ENCODE assay signal across 12 cellular contexts in the genomic region with DNA sequence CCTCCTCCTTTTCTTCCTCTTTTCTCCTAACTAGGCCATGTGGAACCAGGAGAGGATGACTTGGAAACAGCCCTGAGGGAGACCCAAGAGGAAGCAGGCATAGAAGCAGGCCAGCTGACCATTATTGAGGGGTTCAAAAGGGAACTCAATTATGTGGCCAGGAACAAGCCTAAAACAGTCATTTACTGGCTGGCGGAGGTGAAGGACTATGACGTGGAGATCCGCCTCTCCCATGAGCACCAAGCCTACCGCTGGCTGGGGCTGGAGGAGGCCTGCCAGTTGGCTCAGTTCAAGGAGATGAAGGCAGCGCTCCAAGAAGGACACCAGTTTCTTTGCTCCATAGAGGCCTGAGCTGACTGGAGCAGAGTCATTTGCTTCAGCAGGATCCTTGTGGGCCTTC. TPM values are rescaled to one million over a fixed set of nuclear protein-coding genes. Genes with fewer than 3 reads are reported as not detected.
DNase-seq lines count a peak whose midpoint lies in the region; ATAC-seq, FAIRE-seq and TF ChIP-seq lines count a peak whose summit lies in the region.
"Had no signal": no experiment of that assay in that cellular context is flagged by ENCODE, and none has a peak within 500 bp of the region (broad histone marks: within the 10 kb centered on the region; RNA-seq: fewer than 3 reads in every experiment).

No MANE protein-coding gene starts in this region.

- no peak overlapping the region for H4K5ac ChIP-seq in H9 (ENCODE audit: insufficient read length, low read depth, low read length)

- H2BK5ac ChIP-seq in H9 (ENCODE audit: insufficient read length, low read length): no peak overlapping the region

- DNase-seq in H9 (no peak), dorsolateral prefrontal cortex (peak in 6 of 10 donors; percentile 30 to 66 (median 58)), HepG2 (ENCODE audit: low spot score) (no peak), gastrocnemius medialis (peak; percentile 48 to 90), urothelium cell line (ENCODE audit: low spot score) (no peak), GOT3 (lab: John Stamatoyannopoulos, UW) (no peak), T1000 (lab: John Stamatoyannopoulos, UW) (no peak)
- DNase-seq in stimulated activated naive CD8-positive, alpha-beta T cell treated with anti-CD3 and anti-CD28 coated beads, Interleukin-15, Interleukin-2, amounts not matched to agents 100 U/mL and 50 U/mL, for 24 hours: no peak
- DNase-seq: SIG-M5 had no signal

- H4K8ac ChIP-seq in H9 (replicated peaks; ENCODE audit: insufficient read length, low read depth, low read length): no peak overlapping the region

- no peak overlapping the region for H4K91ac ChIP-seq in H9 (ENCODE audit: insufficient read length, low read depth, low read length)

- intact Hi-C loops in dorsolateral prefrontal cortex (cut with DNase I) (no loop called here), HepG2 (cut with micrococcal nuclease; ENCODE audit: unreplicated experiment) (no loop called here), gastrocnemius medialis (cut with DNase I; ENCODE audit: low total_unique reads) (loop anchor here (2.0 kb wide), 1 partner anchor 32 kb away; no protein-coding TSS in a partner anchor)

- H3K9me3 ChIP-seq in H9 (ENCODE audit: control insufficient read depth, low read depth, low read length): no peaks in the 10 kb centered on the region
- no peaks in the 10 kb centered on the region for H3K9me3 ChIP-seq in HepG2 (ENCODE audit: low read length)
- no peaks in the 10 kb centered on the region for H3K9me3 ChIP-seq in gastrocnemius medialis

- no peak for ATAC-seq in HepG2
- ATAC-seq in gastrocnemius medialis: peak; percentile 69 to 81
- ATAC-seq in stimulated activated naive CD8-positive, alpha-beta T cell treated with anti-CD3 and anti-CD28 coated beads, Interleukin-15, Interleukin-2, amounts not matched to agents 100 U/mL and 50 U/mL, for 24 hours: no peak

- no peak for TF ChIP-seq RAD21 in HepG2 (CRISPR knock-in tag; IDR thresholded peaks at IDR 0.05)

- no peak overlapping the region for H2BK15ac ChIP-seq in H9 (ENCODE audit: low read depth, low read length)

- H3K36me3 ChIP-seq in HepG2 (replicated peaks in 1 of 2; ENCODE audit: control insufficient read depth in 1 of 2, insufficient read depth in 2 of 2, low read length in 2 of 2) (peaks cover 15 to 16% of the 10 kb centered on the region in 2 experiments), gastrocnemius medialis (peaks cover 0 to 7% of the 10 kb centered on the region in 2 donors)

- H3K27ac ChIP-seq in H9 (ENCODE audit: insufficient read length, low read depth, low read length): no peak overlapping the region
- peak overlapping the region in 47 of 59 donors; percentile 0 to 77 (median 51) for H3K27ac ChIP-seq in dorsolateral prefrontal cortex
- H3K27ac ChIP-seq in HepG2 (ENCODE audit: extremely low read length, insufficient read depth, low read length): peak overlapping the region; percentile 47
- H3K27ac ChIP-seq in gastrocnemius medialis: peak overlapping the region; percentile 71 to 93 (median 80)

- in situ Hi-C loops in HepG2 (cut with HindIII; ENCODE audit: extremely low pct_ligation_motif_present, low pct_unique_long_range_greater_than_20kb): no loop called here
- in situ Hi-C loops in gastrocnemius medialis (cut with MboI; ENCODE audit: low sequenced_read_pairs in 4 of 4): no loop called here

- H3K4me3 ChIP-seq in dorsolateral prefrontal cortex (no peak overlapping the region), HepG2 (replicated peaks in 1 of 3; ENCODE audit: insufficient read depth in 1 of 3, low read depth in 2 of 3, low read length in 3 of 3) (no peak overlapping the region), gastrocnemius medialis (peak overlapping the region in 1 of 4 donors; percentile 6)

- H3K4me3 Mint-ChIP-seq in H9: no peak overlapping the region
- H3K4me3 Mint-ChIP-seq: activated naive CD4-positive, alpha-beta T cell treated with anti-CD3 and anti-CD28 coated beads, Interleukin-2, amount 50 U/mL, for 24 hours had no signal

- no peak overlapping the region for H3K23ac ChIP-seq in H9 (ENCODE audit: insufficient read length, low read depth, low read length)

- H3K56ac ChIP-seq in H9 (ENCODE audit: insufficient read length, low read depth, low read length): no peak overlapping the region

- H3K14ac ChIP-seq in H9 (ENCODE audit: insufficient read depth, low read length): no peak overlapping the region

- H3K79me1 ChIP-seq in H9 (ENCODE audit: insufficient read depth, low read depth, low read length, poor library complexity, severe bottlenecking): no peaks in the 10 kb centered on the region

- H3K79me2 ChIP-seq in H9 (ENCODE audit: insufficient read depth, low read length) (no peaks in the 10 kb centered on the region), HepG2 (ENCODE audit: insufficient read depth, low read length) (no peaks in the 10 kb centered on the region)

- H3K9me3 Mint-ChIP-seq in H9: no peaks in the 10 kb centered on the region
- H3K9me3 Mint-ChIP-seq: activated naive CD4-positive, alpha-beta T cell treated with anti-CD3 and anti-CD28 coated beads, Interleukin-2, amount 50 U/mL, for 24 hours had no signal

- H3K4me1 Mint-ChIP-seq in H9: peaks cover 15 to 20% of the 10 kb centered on the region in 2 experiments
- H3K4me1 Mint-ChIP-seq: activated naive CD4-positive, alpha-beta T cell treated with anti-CD3 and anti-CD28 coated beads, Interleukin-2, amount 50 U/mL, for 24 hours had no signal

- POLR2A ChIA-PET in HepG2 (lab: Yijun Ruan, JAX): interaction anchor here (1.0 to 2.8 kb wide), 3 partner anchors 9 to 37 kb away, joined by 5 to 7 read pairs (median 5); partner anchors contain the start of gene MYORG

- WGBS in H9 (ENCODE audit: extremely low coverage, insufficient read length, low lambda C conversion rate): no CpG with 5 or more reads among the region's 5 CpGs
- WGBS in HepG2 (ENCODE audit: low lambda C conversion rate): 96% methylated on average over 5 of the region's 5 CpGs

- TF ChIP-seq EP300 in HepG2 (IDR thresholded peaks at IDR 0.05; ENCODE audit: low read depth in 2 of 2, low read length in 2 of 2): no peak
- TF ChIP-seq EP300 in HepG2 (CRISPR knock-in tag; IDR thresholded peaks at IDR 0.05; ENCODE audit: borderline replicate concordance): no peak

- no peak overlapping the region for H2AK5ac ChIP-seq in H9 (ENCODE audit: insufficient read length, low read length)

- peak overlapping the region; percentile 12 to 68 (median 15); a peak in 2 of 7 replicates for H3K27ac Mint-ChIP-seq in H9
- H3K27ac Mint-ChIP-seq: activated naive CD4-positive, alpha-beta T cell treated with anti-CD3 and anti-CD28 coated beads, Interleukin-2, amount 50 U/mL, for 24 hours had no signal

- H2BK120ac ChIP-seq in H9 (ENCODE audit: low read depth, low read length, poor library complexity, severe bottlenecking): no peak overlapping the region

- no peak overlapping the region for H2AFZ ChIP-seq in H9 (ENCODE audit: low read length)
- no peak overlapping the region for H2AFZ ChIP-seq in HepG2 (ENCODE audit: low read length)

- peaks cover 1 to 45% (median 32%) of the 10 kb centered on the region in 3 experiments; a peak in 6 of 7 replicates for H3K36me3 Mint-ChIP-seq in H9 (ENCODE audit: insufficient read depth in 1 of 3, low read depth in 3 of 3)

- H4K20me1 ChIP-seq in H9 (ENCODE audit: control insufficient read depth, insufficient read depth, insufficient read length): no peaks in the 10 kb centered on the region
- H4K20me1 ChIP-seq in HepG2 (ENCODE audit: insufficient read depth, low read length): no peaks in the 10 kb centered on the region

- H3T11ph ChIP-seq in H9 (ENCODE audit: low read length): no peak overlapping the region

- no peaks in the 10 kb centered on the region for H3K27me3 Mint-ChIP-seq in H9 (ENCODE audit: low read depth)
- H3K27me3 Mint-ChIP-seq: activated naive CD4-positive, alpha-beta T cell treated with anti-CD3 and anti-CD28 coated beads, Interleukin-2, amount 50 U/mL, for 24 hours had no signal

- H3K27me3 ChIP-seq in H9 (ENCODE audit: insufficient read depth, low read length) (no peaks in the 10 kb centered on the region; the same call in 1 of the 2 replicates), dorsolateral prefrontal cortex (no peaks in the 10 kb centered on the region), HepG2 (ENCODE audit: control insufficient read depth in 1 of 2, insufficient read depth in 2 of 2, low read length in 2 of 2) (no peaks in the 10 kb centered on the region), gastrocnemius medialis (no peaks in the 10 kb centered on the region)

- H3K18ac ChIP-seq in H9 (ENCODE audit: insufficient read length, low read depth, low read length): no peak overlapping the region

- H3K23me2 ChIP-seq in H9 (ENCODE audit: insufficient read length, low read depth, low read length, poor library complexity, severe bottlenecking): no peaks in the 10 kb centered on the region

- CTCF ChIA-PET in HepG2 (lab: Yijun Ruan, JAX; ENCODE audit: low intra/inter-chr PET ratio, low total read pairs): no interaction called here

- no peak for TF ChIP-seq CTCF in H9 (conservative IDR thresholded peaks at IDR 0.05)
- no peak for TF ChIP-seq CTCF in dorsolateral prefrontal cortex (IDR thresholded peaks at IDR 0.05 in 54 of 56, conservative IDR thresholded peaks at IDR 0.05 in 2 of 56; ENCODE audit: low read depth in 1 of 56, partially characterized antibody in 56 of 56)
- no peak for TF ChIP-seq CTCF in HepG2 (CRISPR knock-in tag; IDR thresholded peaks at IDR 0.05)
- no peak for TF ChIP-seq CTCF in gastrocnemius medialis (IDR thresholded peaks at IDR 0.05 in 4 of 5, conservative IDR thresholded peaks at IDR 0.05 in 1 of 5)

- no peak for FAIRE-seq in HepG2 (lab: Jason Lieb, UNC)
- FAIRE-seq in urothelium cell line (lab: Jason Lieb, UNC): no peak
- FAIRE-seq: GM12891, H1 had no signal

- H2BK20ac ChIP-seq in H9 (ENCODE audit: low read depth, low read length, poor library complexity, severe bottlenecking): no peak overlapping the region

- H3K4me1 ChIP-seq in H9 (ENCODE audit: insufficient read depth, low read length): no peaks in the 10 kb centered on the region
- peaks cover 50% of the 10 kb centered on the region for H3K4me1 ChIP-seq in HepG2 (ENCODE audit: insufficient read depth, low read length)
- H3K4me1 ChIP-seq in gastrocnemius medialis: peaks cover 45 to 53% of the 10 kb centered on the region in 2 donors

- no peak overlapping the region for H3K9ac ChIP-seq in H9 (ENCODE audit: extremely low read depth, insufficient read length, low read length)
- no peak overlapping the region for H3K9ac ChIP-seq in HepG2 (ENCODE audit: insufficient read depth, low read depth, low read length)

- no TSS peak for BruUV-seq in HepG2 (replicated peaks; lab: Mats Ljungman, UMichigan)

- TF ChIP-seq POLR2A in HepG2 (IDR thresholded peaks at IDR 0.05; ENCODE audit: insufficient read depth in 1 of 2, low read depth in 2 of 2, low read length in 2 of 2): no peak
- TF ChIP-seq POLR2A in gastrocnemius medialis (IDR thresholded peaks at IDR 0.05): no peak

- no peak overlapping the region for H3K4me2 ChIP-seq in H9 (ENCODE audit: insufficient read depth, insufficient read length, low read length)
- H3K4me2 ChIP-seq in HepG2 (ENCODE audit: low read depth, low read length): no peak overlapping the region

- H2BK12ac ChIP-seq in H9 (ENCODE audit: insufficient read length, low read depth, low read length): no peak overlapping the region

- no peak overlapping the region for H3K4ac ChIP-seq in H9 (ENCODE audit: low read depth, low read length)

RNA-seq across cellular contexts. Expression of gene NUDT2, which starts 13.7 kb away (rescaled TPM):
- total RNA-seq in H9 (2021) (13.5 and 14.1 TPM in 2 replicates), dorsolateral prefrontal cortex (10 to 100 TPM in 119 of 120 experiments, 1 to 10 TPM in 1; 9.9 to 32.0 (median 20.6) TPM), HepG2 (2016; rRNA removed; fragmentation: Illumina TruSeq; extraction: Trizol) (19.9 and 28.0 TPM in 2 replicates), gastrocnemius medialis (10 to 100 TPM in 3 of 4 donors, 1 to 10 TPM in 1; 8.2 to 19.9 (median 16.1) TPM)
- 10.3 and 10.9 TPM in 2 replicates for total RNA-seq in HepG2 (2016; cell fraction: cytosol; rRNA removed; fragmentation: Illumina TruSeq; extraction: Trizol; ENCODE audit: low read depth)
- total RNA-seq in HepG2 (2016; cell fraction: insoluble cytoplasmic fraction; rRNA removed; fragmentation: Illumina TruSeq; extraction: Trizol): 19.3 and 30.3 TPM in 2 replicates
- 15.4 and 16.7 TPM in 2 replicates for total RNA-seq in HepG2 (2016; cell fraction: membrane; rRNA removed; fragmentation: Illumina TruSeq; extraction: Trizol)
- 7.0 and 9.3 TPM in 2 replicates for total RNA-seq in HepG2 (2016; cell fraction: nucleus; rRNA removed; fragmentation: Illumina TruSeq; extraction: Trizol)
- polyA plus RNA-seq in HepG2 (2011; rRNA removed): 19.9 and 24.6 TPM in 2 replicates
- 24.3 and 27.3 TPM in 2 replicates for polyA plus RNA-seq in HepG2 (2011; cell fraction: cytosol; rRNA removed)
- 6.9 and 7.0 TPM in 2 replicates for polyA plus RNA-seq in HepG2 (2011; cell fraction: nucleus; rRNA removed)
- polyA plus RNA-seq in HepG2 (2012): 11.3 and 13.8 TPM in 2 replicates
- polyA plus RNA-seq in HepG2 (2016; cell fraction: cytosol; fragmentation: Illumina TruSeq; extraction: Trizol; ENCODE audit: low read depth): 7.8 and 8.4 TPM in 2 replicates
- polyA plus RNA-seq in HepG2 (2016; cell fraction: insoluble cytoplasmic fraction; fragmentation: Illumina TruSeq; extraction: Trizol; ENCODE audit: low read depth): 22.0 and 27.3 TPM in 2 replicates
- polyA plus RNA-seq in HepG2 (2016; cell fraction: membrane; fragmentation: Illumina TruSeq; extraction: Trizol; ENCODE audit: low read depth): 11.0 and 15.4 TPM in 2 replicates
- 13.5 and 15.5 TPM in 2 replicates for polyA plus RNA-seq in HepG2 (2016; cell fraction: nucleus; fragmentation: Illumina TruSeq; extraction: Trizol; ENCODE audit: insufficient read depth, low read depth)
- 12.3 and 17.3 TPM in 2 replicates for polyA minus RNA-seq in HepG2 (2011; rRNA and poly(A)+ RNA removed; ENCODE audit: low replicate concordance)
- polyA minus RNA-seq in HepG2 (2011; cell fraction: cytosol; rRNA and poly(A)+ RNA removed): 3.1 and 4.8 TPM in 2 replicates
- polyA minus RNA-seq in HepG2 (2011; cell fraction: nucleus; rRNA and poly(A)+ RNA removed): 3.5 and 5.1 TPM in 2 replicates

RNA-seq across cellular contexts. Expression of gene KIF24, which starts 14.0 kb away (rescaled TPM):
- total RNA-seq in H9 (2021) (3.7 and 4.0 TPM in 2 replicates), dorsolateral prefrontal cortex (1 to 10 TPM in 115 of 120 experiments, under 1 TPM in 5; 0.61 to 3.8 (median 1.6) TPM), HepG2 (2016; rRNA removed; fragmentation: Illumina TruSeq; extraction: Trizol) (2.8 and 3.0 TPM in 2 replicates), gastrocnemius medialis (under 1 TPM; 0.13 to 0.68 (median 0.50) TPM)
- 0.61 and 0.79 TPM in 2 replicates for total RNA-seq in HepG2 (2016; cell fraction: cytosol; rRNA removed; fragmentation: Illumina TruSeq; extraction: Trizol; ENCODE audit: low read depth)
- 2.9 and 3.1 TPM in 2 replicates for total RNA-seq in HepG2 (2016; cell fraction: insoluble cytoplasmic fraction; rRNA removed; fragmentation: Illumina TruSeq; extraction: Trizol)
- 0.96 and 1.1 TPM in 2 replicates for total RNA-seq in HepG2 (2016; cell fraction: membrane; rRNA removed; fragmentation: Illumina TruSeq; extraction: Trizol)
- 4.0 and 4.2 TPM in 2 replicates for total RNA-seq in HepG2 (2016; cell fraction: nucleus; rRNA removed; fragmentation: Illumina TruSeq; extraction: Trizol)
- 1.1 TPM in 2 replicates for polyA plus RNA-seq in HepG2 (2011; rRNA removed)
- 0.53 and 0.70 TPM in 2 replicates for polyA plus RNA-seq in HepG2 (2011; cell fraction: cytosol; rRNA removed)
- polyA plus RNA-seq in HepG2 (2011; cell fraction: nucleus; rRNA removed): 1.7 and 1.9 TPM in 2 replicates
- polyA plus RNA-seq in HepG2 (2012): 0.40 and 0.67 TPM in 2 replicates
- 0.29 and 0.34 TPM in 2 replicates for polyA plus RNA-seq in HepG2 (2016; cell fraction: cytosol; fragmentation: Illumina TruSeq; extraction: Trizol; ENCODE audit: low read depth)
- polyA plus RNA-seq in HepG2 (2016; cell fraction: insoluble cytoplasmic fraction; fragmentation: Illumina TruSeq; extraction: Trizol; ENCODE audit: low read depth): 1.7 and 2.2 TPM in 2 replicates
- polyA plus RNA-seq in HepG2 (2016; cell fraction: membrane; fragmentation: Illumina TruSeq; extraction: Trizol; ENCODE audit: low read depth): 0.55 and 0.58 TPM in 2 replicates
- 3.6 and 4.2 TPM in 2 replicates for polyA plus RNA-seq in HepG2 (2016; cell fraction: nucleus; fragmentation: Illumina TruSeq; extraction: Trizol; ENCODE audit: insufficient read depth, low read depth)
- 2.8 and 24.8 TPM in 2 replicates for polyA minus RNA-seq in HepG2 (2011; rRNA and poly(A)+ RNA removed; ENCODE audit: low replicate concordance)
- polyA minus RNA-seq in HepG2 (2011; cell fraction: cytosol; rRNA and poly(A)+ RNA removed): 0.89 and 1.1 TPM in 2 replicates
- 2.9 and 4.0 TPM in 2 replicates for polyA minus RNA-seq in HepG2 (2011; cell fraction: nucleus; rRNA and poly(A)+ RNA removed)

RNA-seq across cellular contexts. Expression of gene MYORG, which starts 33.6 kb away (rescaled TPM):
- total RNA-seq in H9 (2021) (5.6 and 5.7 TPM in 2 replicates), dorsolateral prefrontal cortex (10 to 100 TPM; 13.4 to 79.3 (median 30.2) TPM), HepG2 (2016; rRNA removed; fragmentation: Illumina TruSeq; extraction: Trizol) (14.3 and 22.4 TPM in 2 replicates), gastrocnemius medialis (100 to 1,000 TPM in 1 of 4 donors, 10 to 100 TPM in 2, 1 to 10 TPM in 1; 8.6 to 149 (median 49.5) TPM)
- total RNA-seq in HepG2 (2016; cell fraction: cytosol; rRNA removed; fragmentation: Illumina TruSeq; extraction: Trizol; ENCODE audit: low read depth): 1.7 and 2.0 TPM in 2 replicates
- 12.6 and 22.5 TPM in 2 replicates for total RNA-seq in HepG2 (2016; cell fraction: insoluble cytoplasmic fraction; rRNA removed; fragmentation: Illumina TruSeq; extraction: Trizol)
- total RNA-seq in HepG2 (2016; cell fraction: membrane; rRNA removed; fragmentation: Illumina TruSeq; extraction: Trizol): 9.5 and 9.9 TPM in 2 replicates
- total RNA-seq in HepG2 (2016; cell fraction: nucleus; rRNA removed; fragmentation: Illumina TruSeq; extraction: Trizol): 28.9 and 34.2 TPM in 2 replicates
- polyA plus RNA-seq in HepG2 (2011; rRNA removed): 11.1 and 11.9 TPM in 2 replicates
- 12.3 and 12.9 TPM in 2 replicates for polyA plus RNA-seq in HepG2 (2011; cell fraction: cytosol; rRNA removed)
- 10.1 and 11.3 TPM in 2 replicates for polyA plus RNA-seq in HepG2 (2011; cell fraction: nucleus; rRNA removed)
- polyA plus RNA-seq in HepG2 (2012): 29.5 and 34.5 TPM in 2 replicates
- polyA plus RNA-seq in HepG2 (2016; cell fraction: cytosol; fragmentation: Illumina TruSeq; extraction: Trizol; ENCODE audit: low read depth): 1.9 and 2.0 TPM in 2 replicates
- 14.7 and 17.6 TPM in 2 replicates for polyA plus RNA-seq in HepG2 (2016; cell fraction: insoluble cytoplasmic fraction; fragmentation: Illumina TruSeq; extraction: Trizol; ENCODE audit: low read depth)
- polyA plus RNA-seq in HepG2 (2016; cell fraction: membrane; fragmentation: Illumina TruSeq; extraction: Trizol; ENCODE audit: low read depth): 4.6 and 5.0 TPM in 2 replicates
- 47.4 and 50.2 TPM in 2 replicates for polyA plus RNA-seq in HepG2 (2016; cell fraction: nucleus; fragmentation: Illumina TruSeq; extraction: Trizol; ENCODE audit: insufficient read depth, low read depth)
- 4.7 and 30.4 TPM in 2 replicates for polyA minus RNA-seq in HepG2 (2011; rRNA and poly(A)+ RNA removed; ENCODE audit: low replicate concordance)
- 24.9 and 26.6 TPM in 2 replicates for polyA minus RNA-seq in HepG2 (2011; cell fraction: cytosol; rRNA and poly(A)+ RNA removed)
- polyA minus RNA-seq in HepG2 (2011; cell fraction: nucleus; rRNA and poly(A)+ RNA removed): 5.0 and 6.7 TPM in 2 replicates

Comparison
In these comparisons a context has a peak if more than half of its experiments do, and no peak if none do; other contexts are left out.
1. DNase-seq: peak in dorsolateral prefrontal cortex (6 of 10) and gastrocnemius medialis (2 of 2); none in H9 (single experiment), HepG2 (single experiment), stimulated activated naive CD8-positive, alpha-beta T cell treated with anti-CD3 and anti-CD28 coated beads, Interleukin-15, Interleukin-2, amounts not matched to agents 100 U/mL and 50 U/mL, for 24 hours (single experiment), urothelium cell line (single experiment), GOT3 (single experiment) and T1000 (single experiment).
2. ATAC-seq: peak in gastrocnemius medialis (2 of 2); none in HepG2 (single experiment) and stimulated activated naive CD8-positive, alpha-beta T cell treated with anti-CD3 and anti-CD28 coated beads, Interleukin-15, Interleukin-2, amounts not matched to agents 100 U/mL and 50 U/mL, for 24 hours (single experiment).